Comparison of ENCODE assay signal across 22 cellular contexts in genomic region chr20:38055294-38055693, GRCh38. TPM values are rescaled to one million over a fixed set of nuclear protein-coding genes. Genes with fewer than 3 reads are reported as not detected.
DNase-seq lines count a peak whose midpoint lies in the region; ATAC-seq and TF ChIP-seq lines count a peak whose summit lies in the region.
"Had no signal": no experiment of that assay in that cellular context is flagged by ENCODE, and none has a peak within 500 bp of the region (broad histone marks: within the 10 kb centered on the region; RNA-seq: fewer than 3 reads in every experiment).

No MANE protein-coding gene starts in this region.

- no peak for DNase-seq in activated naive CD8-positive, alpha-beta T cell treated with anti-CD3 and anti-CD28 coated beads, Interleukin-2, amount 50 U/mL, for 24 hours
- peak; percentile 25 for DNase-seq in astrocyte of the hippocampus (ENCODE audit: low read depth, low spot score)
- DNase-seq in memory B cell (ENCODE audit: low spot score in 2 of 2): no peak
- DNase-seq in stomach: no peak
- no peak for DNase-seq in left ventricle myocardium inferior
- DNase-seq in SKM-1 treated with dmso at 0.1 percent for 144 hours (lab: John Stamatoyannopoulos, UW; ENCODE audit: unreplicated experiment): no peak
- DNase-seq: Calu3; CD8-positive, alpha-beta T cell; EL; HCEC 1CT; NCI-H1105; NCI-H1694; NCI-H2107; NCI-H510A; NCI-H748 treated with DMSO at 0.1 percent for 48 hours; NK-92 treated with Interleukin-12 subunit alpha and Interleukin-12 subunit beta, amount 100 ng/mL, for 24 hours; OCI-M1; Right ventricle myocardium superior had no signal

- no peak for TF ChIP-seq CTCF in stomach (IDR thresholded peaks at IDR 0.05)
- no peak for TF ChIP-seq CTCF in left ventricle myocardium inferior (IDR thresholded peaks at IDR 0.05; ENCODE audit: borderline replicate concordance)

- TF ChIP-seq POLR2A in stomach (IDR thresholded peaks at IDR 0.05): no peak

- H3K4me3 ChIP-seq in stomach (no peak overlapping the region), left ventricle myocardium inferior (no peak overlapping the region)
- H3K4me3 ChIP-seq: BLaER1 treated with 17β-estradiol and CSF1 and Interleukin-3, amounts not matched to agents 10 nM and 100 nM; GM12878 had no signal

- H3K4me1 ChIP-seq in stomach (peaks cover 0 to 46% (median 21%) of the 10 kb centered on the region in 4 donors), left ventricle myocardium inferior (peaks cover 61% of the 10 kb centered on the region)

- no peak for TF ChIP-seq EP300 in stomach (IDR thresholded peaks at IDR 0.05)

- H3K27me3 ChIP-seq in stomach (no peaks in the 10 kb centered on the region), left ventricle myocardium inferior (ENCODE audit: low read depth) (no peaks in the 10 kb centered on the region)
- H3K27me3 ChIP-seq: BLaER1 treated with 17β-estradiol and CSF1 and Interleukin-3, amounts not matched to agents 10 nM and 100 nM had no signal

- ATAC-seq in activated naive CD8-positive, alpha-beta T cell treated with anti-CD3 and anti-CD28 coated beads, Interleukin-2, amount 50 U/mL, for 24 hours: no peak
- no peak for ATAC-seq in memory B cell (ENCODE audit: low read depth)
- ATAC-seq in HG03469 (IDR thresholded peaks at IDR 0.05; ENCODE audit: unreplicated experiment): no peak
- ATAC-seq: CD8-positive, alpha-beta T cell; GM12878 had no signal

- no peaks in the 10 kb centered on the region for H3K27me3 Mint-ChIP-seq in activated naive CD8-positive, alpha-beta T cell
- H3K27me3 Mint-ChIP-seq in activated naive CD8-positive, alpha-beta T cell treated with anti-CD3 and anti-CD28 coated beads, Interleukin-2, amount 50 U/mL, for 24 hours: no peaks in the 10 kb centered on the region
- H3K27me3 Mint-ChIP-seq in memory B cell: no peaks in the 10 kb centered on the region

- H3K9me3 ChIP-seq in stomach (no peaks in the 10 kb centered on the region), left ventricle myocardium inferior (replicated peaks) (no peaks in the 10 kb centered on the region)
- H3K9me3 ChIP-seq: BLaER1 treated with 17β-estradiol and CSF1 and Interleukin-3, amounts not matched to agents 10 nM and 100 nM had no signal

- intact Hi-C loops in stomach (cut with DNase I; ENCODE audit: low total_unique reads) (loop anchor here (5.0 kb wide), 1 partner anchor 167 kb away; no protein-coding TSS in a partner anchor), left ventricle myocardium inferior (cut with micrococcal nuclease) (loop anchor here (5.0 kb wide), 2 partner anchors 112 to 167 kb away; partner anchors contain the start of gene TGM2)

- H3K4me1 Mint-ChIP-seq in activated naive CD8-positive, alpha-beta T cell (ENCODE audit: low read depth): peaks cover 45% of the 10 kb centered on the region
- H3K4me1 Mint-ChIP-seq in activated naive CD8-positive, alpha-beta T cell treated with anti-CD3 and anti-CD28 coated beads, Interleukin-2, amount 50 U/mL, for 24 hours: peaks cover 28% of the 10 kb centered on the region
- peaks cover 13% of the 10 kb centered on the region for H3K4me1 Mint-ChIP-seq in memory B cell

- no peak overlapping the region for H3K4me3 Mint-ChIP-seq in activated naive CD8-positive, alpha-beta T cell
- no peak overlapping the region for H3K4me3 Mint-ChIP-seq in activated naive CD8-positive, alpha-beta T cell treated with anti-CD3 and anti-CD28 coated beads, Interleukin-2, amount 50 U/mL, for 24 hours
- H3K4me3 Mint-ChIP-seq in memory B cell: no peak overlapping the region
- H3K4me3 Mint-ChIP-seq: CD8-positive, alpha-beta T cell had no signal

- H3K27ac ChIP-seq in stomach: no peak overlapping the region
- no peak overlapping the region for H3K27ac ChIP-seq in left ventricle myocardium inferior (replicated peaks)
- H3K27ac ChIP-seq: BLaER1 treated with 17β-estradiol and CSF1 and Interleukin-3, amounts not matched to agents 10 nM and 100 nM had no signal

- 37 to 56% (median 46%) methylated on average over 4 of the region's 4 CpGs for WGBS in stomach, 5 donors

- H3K9me3 Mint-ChIP-seq in activated naive CD8-positive, alpha-beta T cell (ENCODE audit: low read depth): no peaks in the 10 kb centered on the region
- no peaks in the 10 kb centered on the region for H3K9me3 Mint-ChIP-seq in activated naive CD8-positive, alpha-beta T cell treated with anti-CD3 and anti-CD28 coated beads, Interleukin-2, amount 50 U/mL, for 24 hours
- H3K9me3 Mint-ChIP-seq in memory B cell: no peaks in the 10 kb centered on the region
- H3K9me3 Mint-ChIP-seq: CD8-positive, alpha-beta T cell had no signal

- peaks cover 30 to 75% (median 62%) of the 10 kb centered on the region in 4 donors for H3K36me3 ChIP-seq in stomach
- H3K36me3 ChIP-seq in left ventricle myocardium inferior: peaks cover 54% of the 10 kb centered on the region

- peaks cover 17% of the 10 kb centered on the region for H3K36me3 Mint-ChIP-seq in activated naive CD8-positive, alpha-beta T cell
- peaks cover 36% of the 10 kb centered on the region for H3K36me3 Mint-ChIP-seq in activated naive CD8-positive, alpha-beta T cell treated with anti-CD3 and anti-CD28 coated beads, Interleukin-2, amount 50 U/mL, for 24 hours (ENCODE audit: low read depth)
- H3K36me3 Mint-ChIP-seq in memory B cell: peaks cover 20% of the 10 kb centered on the region

- peak overlapping the region; percentile 23 for H3K27ac Mint-ChIP-seq in activated naive CD8-positive, alpha-beta T cell
- H3K27ac Mint-ChIP-seq in activated naive CD8-positive, alpha-beta T cell treated with anti-CD3 and anti-CD28 coated beads, Interleukin-2, amount 50 U/mL, for 24 hours: no peak overlapping the region
- H3K27ac Mint-ChIP-seq in memory B cell: peak overlapping the region; percentile 83

RNA-seq across cellular contexts. Expression of gene RPRD1B, which starts 21.7 kb away (rescaled TPM):
- total RNA-seq in stomach: 10 to 100 TPM in 4 of 5 donors, 1 to 10 TPM in 1; 8.1 to 60.0 (median 31.5) TPM
- 10 to 100 TPM in 1 of 3 donors, 1 to 10 TPM in 2; 8.0 to 10.2 (median 8.1) TPM for polyA plus RNA-seq in stomach
- total RNA-seq in left ventricle myocardium inferior: 58.9 TPM

RNA-seq across cellular contexts. Expression of gene TTI1, which starts 22.0 kb away (rescaled TPM):
- total RNA-seq in stomach (10 to 100 TPM in 3 of 5 donors, 1 to 10 TPM in 2; 3.1 to 27.2 (median 11.7) TPM), left ventricle myocardium inferior (12.1 TPM)
- polyA plus RNA-seq in stomach: 1 to 10 TPM; 5.0 to 6.2 (median 5.9) TPM
